ENCODE assay signal across 8 cellular contexts in the genomic region with DNA sequence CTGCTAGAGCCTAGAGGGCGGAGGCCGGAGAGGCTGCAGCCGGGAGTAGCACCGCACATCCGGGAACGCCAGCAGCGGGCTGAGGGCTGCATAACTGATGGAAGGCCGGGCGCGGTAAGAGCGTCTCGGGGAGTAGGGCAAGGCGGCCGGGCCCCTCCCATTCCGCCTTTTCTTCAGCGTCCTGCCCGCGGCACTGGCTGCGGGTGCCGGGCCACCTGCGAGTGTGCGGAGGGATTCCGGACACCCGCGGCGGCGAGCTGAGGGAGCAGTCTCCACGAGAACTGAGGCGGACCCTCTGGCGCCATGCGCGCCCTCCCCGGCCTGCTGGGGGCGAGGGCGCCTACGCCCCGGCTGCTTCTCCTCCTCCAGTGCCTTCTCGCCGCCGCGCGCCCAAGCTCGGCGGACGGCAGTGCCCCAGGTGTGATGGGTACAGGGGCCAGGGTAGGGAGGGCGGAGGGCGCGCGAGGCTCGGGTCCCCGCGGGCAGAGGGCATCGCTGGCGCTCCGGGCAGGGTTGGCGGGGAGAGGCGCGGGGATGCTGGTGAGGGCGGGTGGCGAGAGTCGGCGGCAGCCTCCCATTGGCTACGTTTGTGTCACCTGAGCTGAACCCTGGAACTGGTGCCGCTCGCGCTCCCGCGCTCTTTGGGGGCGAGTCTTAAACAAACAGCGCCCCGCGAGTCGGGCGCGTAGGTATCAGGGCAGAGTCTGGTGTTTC.
A peak's percentile ranks its signal among the peaks of the same experiment; 100 is the strongest.
DNase-seq lines count a peak whose midpoint lies in the region; ATAC-seq and TF ChIP-seq lines count a peak whose summit lies in the region.

No MANE protein-coding gene starts in this region.

- H2BK12ac ChIP-seq in trophoblast cell (ENCODE audit: low read length) = no peak overlapping the region

- H3K36me3 ChIP-seq in CD4-positive, alpha-beta memory T cell (ENCODE audit: insufficient read depth, low read length) = no peaks in the 10 kb centered on the region
- H3K36me3 ChIP-seq in Panc1 (ENCODE audit: control insufficient read depth, insufficient read depth, low read length) (no peaks in the 10 kb centered on the region), trophoblast cell (ENCODE audit: control insufficient read depth in 1 of 2, insufficient read depth in 2 of 2, low read length in 2 of 2) (no peaks in the 10 kb centered on the region)

- no peak overlapping the region for H3K14ac ChIP-seq in trophoblast cell (ENCODE audit: low read length)

- H3K4me2 ChIP-seq in trophoblast cell (ENCODE audit: low read length) = peak overlapping the region; percentile 98

- H3K9ac ChIP-seq in trophoblast cell (ENCODE audit: low read length) = peak overlapping the region; percentile 67

- intact Hi-C loops in CD4-positive, alpha-beta memory T cell (cut with micrococcal nuclease) = loop anchor here (1.0 to 5.0 kb wide), 3 partner anchors 32 to 72 kb away; no protein-coding TSS in a partner anchor
- intact Hi-C loops in Panc1 (cut with micrococcal nuclease; ENCODE audit: unreplicated experiment) = no loop called here
- intact Hi-C loops in head of caudate nucleus (cut with DNase I) = no loop called here

- H3K27me3 ChIP-seq in CD4-positive, alpha-beta memory T cell (ENCODE audit: insufficient read depth, low read length) = no peaks in the 10 kb centered on the region
- H3K27me3 ChIP-seq in Panc1 (ENCODE audit: control insufficient read depth, insufficient read depth, low read length) = no peaks in the 10 kb centered on the region
- no peaks in the 10 kb centered on the region for H3K27me3 ChIP-seq in trophoblast cell (ENCODE audit: insufficient read depth, low read length)

- ATAC-seq in HG03378 (IDR thresholded peaks at IDR 0.05; ENCODE audit: unreplicated experiment) (peak; percentile 38), Panc1 (peak; percentile 96)

- H3K9me3 ChIP-seq in CD4-positive, alpha-beta memory T cell (ENCODE audit: control insufficient read depth in 1 of 2, low read length in 2 of 2) = no peaks in the 10 kb centered on the region
- no peaks in the 10 kb centered on the region for H3K9me3 ChIP-seq in Panc1 (ENCODE audit: control insufficient read depth, insufficient read depth, low read depth, low read length)
- no peaks in the 10 kb centered on the region for H3K9me3 ChIP-seq in trophoblast cell (ENCODE audit: insufficient read depth, low read depth, low read length)

- peak overlapping the region; percentile 73 for H3K27ac ChIP-seq in CD4-positive, alpha-beta memory T cell (ENCODE audit: low read depth, low read length)
- H3K27ac ChIP-seq in Panc1 (ENCODE audit: low read length) (peak overlapping the region; percentile 76), trophoblast cell (ENCODE audit: low read depth, low read length) (no peak overlapping the region)

- peak overlapping the region; percentile 76 to 97 (median 95) for H3K27ac Mint-ChIP-seq in CD4-positive, alpha-beta memory T cell
- H3K27ac Mint-ChIP-seq in type B pancreatic cell = peak overlapping the region; percentile 63

- peaks cover 1% of the 10 kb centered on the region for H3K79me2 ChIP-seq in trophoblast cell (ENCODE audit: control insufficient read depth, insufficient read depth, low read length, poor library complexity)

- no peak overlapping the region for H2AK5ac ChIP-seq in trophoblast cell (ENCODE audit: low read length)

- H3K4me1 ChIP-seq in CD4-positive, alpha-beta memory T cell (ENCODE audit: insufficient read depth, low read length) = peaks cover 63% of the 10 kb centered on the region
- H3K4me1 ChIP-seq in Panc1 (ENCODE audit: control insufficient read depth, insufficient read depth, low read length) (peaks cover 9% of the 10 kb centered on the region), trophoblast cell (ENCODE audit: control insufficient read depth in 1 of 2, insufficient read depth in 2 of 2, low read length in 2 of 2) (peaks cover 2 to 8% of the 10 kb centered on the region in 2 experiments)

- CTCF ChIA-PET in CD4-positive, alpha-beta memory T cell (lab: Charles Lee; ENCODE audit: partially characterized antibody) = interaction anchor here (0.7 to 2.9 kb wide), 14 partner anchors 10 to 75 kb away, joined by 3 to 16 read pairs (median 5); no protein-coding TSS in a partner anchor
- CTCF ChIA-PET in Panc1 (lab: Charles Lee) = no interaction called here

- H4K91ac ChIP-seq in trophoblast cell (ENCODE audit: low read depth, low read length) = peak overlapping the region; percentile 33

- H3K36me3 Mint-ChIP-seq in CD4-positive, alpha-beta memory T cell = peaks cover 10 to 11% of the 10 kb centered on the region in 2 donors
- H3K36me3 Mint-ChIP-seq in type B pancreatic cell = no peaks in the 10 kb centered on the region

- no peak for TF ChIP-seq CTCF in Panc1 (IDR thresholded peaks at IDR 0.05)
- no peak for TF ChIP-seq CTCF in type B pancreatic cell (conservative IDR thresholded peaks at IDR 0.05)
- no peak for TF ChIP-seq CTCF in GM13976 (IDR thresholded peaks at IDR 0.05; ENCODE audit: borderline replicate concordance, control extremely low read depth, extremely low read depth, insufficient read depth, missing control alignments)

- H3K4me3 Mint-ChIP-seq in CD4-positive, alpha-beta memory T cell = peak overlapping the region; percentile 75 to 98 (median 92)
- peak overlapping the region; percentile 89 for H3K4me3 Mint-ChIP-seq in type B pancreatic cell

- peak; percentile 81 to 89 (median 85) for DNase-seq in CD4-positive, alpha-beta memory T cell
- DNase-seq in Panc1 (ENCODE audit: low read depth, low spot score) (peak; percentile 1), activated gamma-delta T cell treated with Interleukin-2 at 50 U/mL for 16 hours (peak; percentile 81), head of caudate nucleus (peak; percentile 60 to 94 (median 86)), trophoblast cell (peak in 1 of 2 donors; percentile 21), type B pancreatic cell (ENCODE audit: extremely low spot score, unreplicated experiment) (peak; percentile 75), GM13976 (ENCODE audit: low spot score) (no peak)

- H2BK5ac ChIP-seq in trophoblast cell (ENCODE audit: low read depth, low read length, poor library complexity) = no peak overlapping the region

- no peaks in the 10 kb centered on the region for H3K27me3 Mint-ChIP-seq in CD4-positive, alpha-beta memory T cell
- H3K27me3 Mint-ChIP-seq in type B pancreatic cell = peaks cover 3% of the 10 kb centered on the region

- WGBS in trophoblast cell (ENCODE audit: extremely low coverage, insufficient coverage, insufficient read length) = no CpG with 5 or more reads among the region's 75 CpGs

- H3K9me3 Mint-ChIP-seq in CD4-positive, alpha-beta memory T cell = peaks cover 0 to 7% (median 0%) of the 10 kb centered on the region in 8 donors
- H3K9me3 Mint-ChIP-seq in type B pancreatic cell = no peaks in the 10 kb centered on the region

- no peak overlapping the region for H3K23ac ChIP-seq in trophoblast cell (ENCODE audit: low read length)

- POLR2A ChIA-PET in CD4-positive, alpha-beta memory T cell (lab: Charles Lee; ENCODE audit: partially characterized antibody) = interaction anchor here (0.7 to 2.6 kb wide), 17 partner anchors 9 to 335 kb away, joined by 3 to 41 read pairs (median 5); a partner anchor contains a TSS
- POLR2A ChIA-PET in Panc1 (lab: Charles Lee) = interaction anchor here (0.7 kb wide), 1 partner anchor 13 kb away, joined by 3 read pairs; no protein-coding TSS in a partner anchor

- peak overlapping the region; percentile 49 for H3K4ac ChIP-seq in trophoblast cell (ENCODE audit: low read depth, low read length)

- H4K8ac ChIP-seq in trophoblast cell (ENCODE audit: low read depth, low read length) = peak overlapping the region; percentile 70

- H3K4me3 ChIP-seq in CD4-positive, alpha-beta memory T cell (ENCODE audit: low read length in 2 of 2) = peak overlapping the region; percentile 71 to 83
- peak overlapping the region; percentile 63 for H3K4me3 ChIP-seq in Panc1 (ENCODE audit: low read depth in 2 of 2, low read length in 2 of 2)
- peak overlapping the region; percentile 75 for H3K4me3 ChIP-seq in trophoblast cell (ENCODE audit: low read depth, low read length)

- H3K4me1 Mint-ChIP-seq in CD4-positive, alpha-beta memory T cell = peaks cover 52 to 83% (median 70%) of the 10 kb centered on the region in 4 donors
- H3K4me1 Mint-ChIP-seq in type B pancreatic cell (ENCODE audit: unreplicated experiment) = no peaks in the 10 kb centered on the region

- H2AFZ ChIP-seq in trophoblast cell (ENCODE audit: insufficient read depth, low read length, poor library complexity) = peak overlapping the region; percentile 84

- H3K79me1 ChIP-seq in trophoblast cell (ENCODE audit: low read length) = peaks cover 3% of the 10 kb centered on the region

- no peak overlapping the region for H2BK120ac ChIP-seq in trophoblast cell (ENCODE audit: insufficient read depth, low read length, poor library complexity)

- peak overlapping the region; percentile 35 for H4K12ac ChIP-seq in trophoblast cell (ENCODE audit: low read depth, low read length)

- in situ Hi-C loops in Panc1 (cut with HindIII; ENCODE audit: low pct_unique_long_range_greater_than_20kb, low sequenced_read_pairs) = no loop called here
- in situ Hi-C loops in GM13976 (cut with MboI; ENCODE audit: low sequenced_read_pairs, unreplicated experiment) = no loop called here

- BruUV-seq in Panc1 (replicated peaks; lab: Mats Ljungman, UMichigan) = no TSS peak

- no peak overlapping the region for H3K18ac ChIP-seq in trophoblast cell (ENCODE audit: low read length)
